In genomic region chr2:189115126-189115525, GRCh38 we compare ENCODE assay signal across 11 cellular contexts.
DNase-seq lines count a peak whose midpoint lies in the region; ATAC-seq, FAIRE-seq and TF ChIP-seq lines count a peak whose summit lies in the region.
"Had no signal": no experiment of that assay in that cellular context is flagged by ENCODE, and none has a peak within 500 bp of the region (broad histone marks: within the 10 kb centered on the region; RNA-seq: fewer than 3 reads in every experiment).

No MANE protein-coding gene starts in this region.

- TF ChIP-seq CTCF in HFFc6 (IDR thresholded peaks at IDR 0.05) (peak; percentile 65), kidney (IDR thresholded peaks at IDR 0.05; ENCODE audit: borderline replicate concordance, extremely low read depth, insufficient read depth) (no peak), brain microvascular endothelial cell (IDR thresholded peaks at IDR 0.05; ENCODE audit: low read depth, low read length, missing control alignments) (no peak)

- H3K4me1 Mint-ChIP-seq in HFFc6 (ENCODE audit: low read depth) = peaks cover 77% of the 10 kb centered on the region
- H3K4me1 Mint-ChIP-seq: central memory CD8-positive, alpha-beta T cell had no signal

- peaks cover 48% of the 10 kb centered on the region for H3K4me1 ChIP-seq in adipocyte (ENCODE audit: control insufficient read depth, insufficient read depth, low read length)
- no peaks in the 10 kb centered on the region for H3K4me1 ChIP-seq in kidney (ENCODE audit: control insufficient read depth in 1 of 2, insufficient read depth in 1 of 2, low read depth in 1 of 2, low read length in 2 of 2)

- in situ Hi-C loops in ACHN (cut with HindIII; ENCODE audit: low pct_ligation_motif_present, low pct_unique_long_range_greater_than_20kb, low sequenced_read_pairs) = no loop called here
- in situ Hi-C loops in brain microvascular endothelial cell (cut with HindIII; ENCODE audit: low pct_ligation_motif_present, low sequenced_read_pairs) = no loop called here

- peak overlapping the region; percentile 87 for H3K27ac Mint-ChIP-seq in HFFc6

- H3K27me3 ChIP-seq in adipocyte (replicated peaks; ENCODE audit: control insufficient read depth, insufficient read depth, low read length) (no peaks in the 10 kb centered on the region), brain microvascular endothelial cell (replicated peaks) (no peaks in the 10 kb centered on the region)
- H3K27me3 ChIP-seq: neutrophil had no signal

- intact Hi-C loops in kidney (cut with DNase I) = no loop called here

- H3K27me3 Mint-ChIP-seq in HFFc6 (ENCODE audit: insufficient read depth) = peaks cover 3% of the 10 kb centered on the region; the same call in 1 of the 2 replicates
- H3K27me3 Mint-ChIP-seq: central memory CD8-positive, alpha-beta T cell had no signal

- peak; percentile 62 for FAIRE-seq in kidney (lab: Jason Lieb, UNC)

- peaks cover 36% of the 10 kb centered on the region for H3K36me3 Mint-ChIP-seq in HFFc6 (ENCODE audit: low read depth)

- no peak for ATAC-seq in GM21390 (IDR thresholded peaks at IDR 0.05; ENCODE audit: unreplicated experiment)

- peak overlapping the region; percentile 43; the same call in 1 of the 2 replicates for H3K4me3 Mint-ChIP-seq in HFFc6
- H3K4me3 Mint-ChIP-seq: central memory CD8-positive, alpha-beta T cell had no signal

- H3K9me3 ChIP-seq in adipocyte (ENCODE audit: control insufficient read depth, low read length) = no peaks in the 10 kb centered on the region
- no peaks in the 10 kb centered on the region for H3K9me3 ChIP-seq in kidney (ENCODE audit: control insufficient read depth in 1 of 2, low read length in 2 of 2)
- H3K9me3 ChIP-seq: neutrophil had no signal

- DNase-seq in ACHN (peak; percentile 35), HFFc6 (no peak), adipocyte (ENCODE audit: low read depth) (peak; percentile 51), kidney (no peak), globus pallidus (ENCODE audit: low spot score) (no peak), brain microvascular endothelial cell (no peak), iPS-NIHi7 (ENCODE audit: extremely low spot score) (no peak)
- DNase-seq: NCI-H1930 had no signal

- H3K4me3 ChIP-seq in adipocyte (ENCODE audit: low read length) (no peak overlapping the region), kidney (ENCODE audit: low read length in 2 of 2) (no peak overlapping the region), brain microvascular endothelial cell (ENCODE audit: low read depth, low read length) (no peak overlapping the region)

- H3K27ac ChIP-seq in kidney (ENCODE audit: low read depth in 2 of 2, low read length in 2 of 2) (no peak overlapping the region), brain microvascular endothelial cell (no peak overlapping the region)
- H3K27ac ChIP-seq: neutrophil had no signal

- no peak overlapping the region for H3K9ac ChIP-seq in adipocyte (ENCODE audit: low read length)
- H3K9ac ChIP-seq in kidney (ENCODE audit: low read length in 2 of 2) = no peak overlapping the region

- H3K36me3 ChIP-seq in adipocyte (ENCODE audit: control insufficient read depth, insufficient read depth, low read length, severe bottlenecking) = peaks cover 8% of the 10 kb centered on the region
- no peaks in the 10 kb centered on the region for H3K36me3 ChIP-seq in kidney (ENCODE audit: control insufficient read depth in 1 of 2, insufficient read depth in 2 of 2, low read length in 2 of 2)
- H3K36me3 ChIP-seq in brain microvascular endothelial cell (replicated peaks) = peaks cover under 1% of the 10 kb centered on the region
- H3K36me3 ChIP-seq: neutrophil had no signal

- H3K9me3 Mint-ChIP-seq in HFFc6 = peaks cover 4% of the 10 kb centered on the region; the same call in 1 of the 2 replicates
- H3K9me3 Mint-ChIP-seq: central memory CD8-positive, alpha-beta T cell had no signal

Comparison
In these comparisons a context has a peak if more than half of its experiments do, and no peak if none do; other contexts are left out.
1. DNase-seq: peak in ACHN (single experiment) and adipocyte (single experiment); none in HFFc6 (single experiment), kidney (single experiment), globus pallidus (single experiment), brain microvascular endothelial cell (single experiment) and iPS-NIHi7 (single experiment).